8 cellular contexts compared by ENCODE assay signal in the genomic region with DNA sequence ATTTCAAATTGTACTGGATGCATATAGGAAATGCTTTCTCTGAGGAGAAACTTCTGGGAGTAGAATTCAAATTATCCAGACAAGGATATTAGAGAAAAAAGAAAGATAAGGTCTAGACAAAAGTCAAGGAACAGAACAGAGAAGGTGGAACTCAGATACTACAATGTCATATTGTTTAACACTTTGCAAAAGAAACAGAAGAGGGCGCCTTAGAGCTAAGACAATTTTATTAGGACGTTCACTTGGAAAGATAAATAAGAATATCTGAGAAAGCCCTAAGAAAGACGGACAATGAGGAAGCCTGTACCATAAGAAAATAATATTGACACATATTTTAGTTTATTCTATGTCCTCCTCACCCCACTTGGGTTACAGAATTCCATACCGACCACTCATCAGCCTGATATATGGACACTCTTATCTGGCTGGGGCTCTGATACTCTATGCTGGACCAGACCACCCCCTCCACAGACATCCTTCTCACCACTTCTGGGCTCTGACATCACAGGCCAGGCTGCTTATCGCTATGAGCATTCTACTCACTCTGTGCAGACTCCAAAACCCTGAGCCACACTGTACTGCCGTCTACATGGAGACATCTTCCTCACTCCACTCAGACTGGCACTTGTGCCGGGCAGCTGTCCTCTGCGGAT. TPM values are rescaled to one million over a fixed set of nuclear protein-coding genes. Genes with fewer than 3 reads are reported as not detected.
DNase-seq lines count a peak whose midpoint lies in the region; ATAC-seq, FAIRE-seq and TF ChIP-seq lines count a peak whose summit lies in the region.

No MANE protein-coding gene starts in this region.

- FAIRE-seq in pancreas (lab: Jason Lieb, UNC): no peak

- no peak overlapping the region for H3K4me3 ChIP-seq in HFF-Myc (replicated peaks; ENCODE audit: low read depth, low read length)
- no peak overlapping the region for H3K4me3 ChIP-seq in pancreas

- CTCF ChIA-PET in RWPE1 (lab: Yijun Ruan, JAX) (interaction anchor here (0.5 to 1.0 kb wide), 4 partner anchors 9 to 1674 kb away, joined by 3 to 7 read pairs (median 4); partner anchors contain the start of genes AK3 and JAK2), Calu3 (lab: Charles Lee) (interaction anchor here (0.7 to 1.6 kb wide), 6 partner anchors 9 to 850 kb away, joined by 3 to 6 read pairs (median 4); partner anchors contain the start of gene AK3)

- H3K36me3 ChIP-seq in pancreas: no peaks in the 10 kb centered on the region

- peak; percentile 53 to 79 (median 70) for ATAC-seq in pancreas

- DNase-seq in HFF-Myc (ENCODE audit: extremely low read depth, low read depth) (no peak), RWPE1 (ENCODE audit: low spot score) (no peak), fibroblast of gingiva (ENCODE audit: low read depth) (peak; percentile 31), pancreas (no peak), globus pallidus (ENCODE audit: low spot score) (no peak), NCI-H2029 (lab: John Stamatoyannopoulos, UW) (no peak), Calu3 (no peak)

- no peaks in the 10 kb centered on the region for H3K27me3 ChIP-seq in pancreas

- H3K9me3 ChIP-seq in pancreas: no peaks in the 10 kb centered on the region

- intact Hi-C loops in pancreas (cut with DNase I) (no loop called here), Calu3 (cut with micrococcal nuclease; ENCODE audit: unreplicated experiment) (loop anchor here (10.0 kb wide), 3 partner anchors 435 to 855 kb away; partner anchors contain the start of gene INSL6)

- no peaks in the 10 kb centered on the region for H3K4me1 ChIP-seq in pancreas

- TF ChIP-seq CTCF in C4-2B (conservative IDR thresholded peaks at IDR 0.05): peak; percentile 84
- peak; percentile 39 for TF ChIP-seq CTCF in HFF-Myc (IDR thresholded peaks at IDR 0.05; ENCODE audit: low read depth, low read length, missing control alignments)
- TF ChIP-seq CTCF in RWPE1 (conservative IDR thresholded peaks at IDR 0.05; ENCODE audit: low read depth): peak; percentile 73
- TF ChIP-seq CTCF in pancreas (IDR thresholded peaks at IDR 0.05): peak in 2 of 4 donors; percentile 23 to 25
- no peak for TF ChIP-seq CTCF in Calu3 (IDR thresholded peaks at IDR 0.05; ENCODE audit: unreplicated experiment)

- no peaks in the 10 kb centered on the region for H3K9me3 Mint-ChIP-seq in Calu3 (ENCODE audit: low read depth, unreplicated experiment)

- no peak overlapping the region for H3K27ac Mint-ChIP-seq in Calu3 (ENCODE audit: unreplicated experiment)

- peaks cover 17% of the 10 kb centered on the region for H3K27me3 Mint-ChIP-seq in Calu3 (ENCODE audit: unreplicated experiment)

- POLR2A ChIA-PET in RWPE1 (lab: Yijun Ruan, JAX; ENCODE audit: low non-redundant PET): no interaction called here

- no TSS peak for BruUV-seq in Calu3 (replicated peaks; lab: Mats Ljungman, UMichigan)

- no peak overlapping the region for H3K4me3 Mint-ChIP-seq in Calu3 (ENCODE audit: low read depth, unreplicated experiment)

- no peak overlapping the region for H3K27ac ChIP-seq in C4-2B
- no peak overlapping the region for H3K27ac ChIP-seq in RWPE1
- no peak overlapping the region for H3K27ac ChIP-seq in pancreas

- no peaks in the 10 kb centered on the region for H3K4me1 Mint-ChIP-seq in Calu3 (ENCODE audit: low read depth, unreplicated experiment)

- WGBS in pancreas, 2 donors: 36 to 42% methylated on average over 8 of the region's 8 CpGs

- no peaks in the 10 kb centered on the region for H3K36me3 Mint-ChIP-seq in Calu3 (ENCODE audit: insufficient read depth, unreplicated experiment)

RNA-seq across cellular contexts. Expression of gene AK3, which starts 9.1 kb away (rescaled TPM):
- total RNA-seq in pancreas: 10 to 100 TPM; 16.2 to 24.7 (median 22.3) TPM
- polyA plus RNA-seq in pancreas: 10 to 100 TPM; 23.6 to 34.5 TPM
- total RNA-seq in Calu3 (2022): 21.5 and 24.0 TPM in 2 replicates

RNA-seq across cellular contexts. Expression of gene RCL1, which starts 42.6 kb away (rescaled TPM):
- 100 to 1,000 TPM in 1 of 6 donors, 10 to 100 TPM in 5; 11.3 to 153 (median 25.3) TPM for total RNA-seq in pancreas
- polyA plus RNA-seq in pancreas: 10 to 100 TPM; 19.0 to 24.8 TPM
- total RNA-seq in Calu3 (2022): 20.7 and 21.3 TPM in 2 replicates
